23 cellular contexts compared by ENCODE assay signal in genomic region chr5:139148986-139149385, GRCh38. TPM values are rescaled to one million over a fixed set of nuclear protein-coding genes. Genes with fewer than 3 reads are reported as not detected.
DNase-seq lines count a peak whose midpoint lies in the region; ATAC-seq and TF ChIP-seq lines count a peak whose summit lies in the region.
"Had no signal": no experiment of that assay in that cellular context is flagged by ENCODE, and none has a peak within 500 bp of the region (broad histone marks: within the 10 kb centered on the region; RNA-seq: fewer than 3 reads in every experiment).

No MANE protein-coding gene starts in this region.

- H3K9ac ChIP-seq in adipocyte (ENCODE audit: low read length) (peak overlapping the region; percentile 37), muscle layer of colon (ENCODE audit: low read length) (no peak overlapping the region)

- no peaks in the 10 kb centered on the region for H3K27me3 ChIP-seq in adipocyte (replicated peaks; ENCODE audit: control insufficient read depth, insufficient read depth, low read length)
- no peaks in the 10 kb centered on the region for H3K27me3 ChIP-seq in muscle layer of colon (ENCODE audit: control insufficient read depth in 1 of 2, insufficient read depth in 2 of 2, low read length in 2 of 2)
- H3K27me3 ChIP-seq in upper lobe of left lung, result no peaks in the 10 kb centered on the region
- H3K27me3 ChIP-seq: heart right ventricle, pancreas, right atrium auricular region, spleen had no signal

- peak; percentile 35 for DNase-seq in DMS79 treated with DMSO at 0.1 percent for 48 hours (lab: John Stamatoyannopoulos, UW)
- no peak for DNase-seq in DMS79 (lab: John Stamatoyannopoulos, UW)
- DNase-seq in adipocyte (ENCODE audit: low read depth), result no peak
- DNase-seq in upper lobe of left lung, result no peak
- no peak for DNase-seq in GF-D8 (lab: John Stamatoyannopoulos, UW)
- DNase-seq: activated B cell treated with CpG ODN at 0.5 μM for 24 hours; activated CD4-positive, alpha-beta T cell treated with anti-CD3 and anti-CD28 coated beads, Interleukin-2, amount 50 U/mL, for 48 hours; activated effector memory CD4-positive, alpha-beta T cell treated with anti-CD3 and anti-CD28 coated beads, Interleukin-2, amount 50 U/mL, for 16 hours; activated naive CD8-positive, alpha-beta T cell treated with anti-CD3 and anti-CD28 coated beads, Interleukin-2, amount 50 U/mL, for 24 hours; effector CD8-positive, alpha-beta T cell; heart right ventricle; naive thymus-derived CD8-positive, alpha-beta T cell; NCI-H1092; NCI-H1930; spleen; stimulated activated CD4-positive, alpha-beta T cell treated with anti-CD3 and anti-CD28 coated beads, Interleukin-2, amount 100 ng/mL, for 48 hours had no signal

- WGBS in upper lobe of left lung, 2 donors, result 70 to 71% methylated on average over 5 of the region's 5 CpGs

- H3K36me3 ChIP-seq in adipocyte (ENCODE audit: control insufficient read depth, insufficient read depth, low read length, severe bottlenecking) (no peaks in the 10 kb centered on the region), muscle layer of colon (ENCODE audit: insufficient read depth, low read length) (no peaks in the 10 kb centered on the region), upper lobe of left lung (no peaks in the 10 kb centered on the region)
- H3K36me3 ChIP-seq: heart right ventricle, pancreas, right atrium auricular region, spleen, thoracic aorta had no signal

- no peak for TF ChIP-seq EP300 in upper lobe of left lung (IDR thresholded peaks at IDR 0.05)

- TF ChIP-seq CTCF in upper lobe of left lung (IDR thresholded peaks at IDR 0.05), result no peak

- peak overlapping the region; percentile 2 for H3K27ac ChIP-seq in muscle layer of colon (ENCODE audit: low read depth, low read length)
- peak overlapping the region in 3 of 4 donors; percentile 35 to 72 (median 58) for H3K27ac ChIP-seq in upper lobe of left lung

- TF ChIP-seq POLR2A in upper lobe of left lung (IDR thresholded peaks at IDR 0.05), result no peak

- H3K4me3 ChIP-seq in adipocyte (ENCODE audit: low read length) (no peak overlapping the region), muscle layer of colon (ENCODE audit: low read depth in 1 of 2, low read length in 2 of 2) (no peak overlapping the region), upper lobe of left lung (no peak overlapping the region)
- H3K4me3 ChIP-seq: GM12878, heart right ventricle, pancreas, right atrium auricular region, spleen, thoracic aorta had no signal

- ATAC-seq in upper lobe of left lung (ENCODE audit: low FRiP score in 2 of 2) (no peak), HG03442 (IDR thresholded peaks at IDR 0.05; ENCODE audit: unreplicated experiment) (no peak), GM21367 (IDR thresholded peaks at IDR 0.05; ENCODE audit: unreplicated experiment) (no peak)
- ATAC-seq: activated naive CD8-positive, alpha-beta T cell treated with anti-CD3 and anti-CD28 coated beads, Interleukin-2, amount 50 U/mL, for 24 hours; GM12878; naive thymus-derived CD8-positive, alpha-beta T cell had no signal

- H3K4me1 ChIP-seq in adipocyte (ENCODE audit: control insufficient read depth, insufficient read depth, low read length), result peaks cover 60% of the 10 kb centered on the region
- peaks cover 47% of the 10 kb centered on the region for H3K4me1 ChIP-seq in muscle layer of colon (ENCODE audit: insufficient read depth, low read length)
- peaks cover 39 to 50% (median 44%) of the 10 kb centered on the region in 4 donors for H3K4me1 ChIP-seq in upper lobe of left lung

- H3K9me3 ChIP-seq in adipocyte (ENCODE audit: control insufficient read depth, low read length) (no peaks in the 10 kb centered on the region), muscle layer of colon (ENCODE audit: low read length) (no peaks in the 10 kb centered on the region), upper lobe of left lung (no peaks in the 10 kb centered on the region)
- H3K9me3 ChIP-seq: heart right ventricle, pancreas, right atrium auricular region, spleen, thoracic aorta had no signal

RNA-seq across cellular contexts. Expression of gene SIL1, which starts 49.2 kb away (rescaled TPM):
- 10 to 100 TPM; 30.2 to 83.8 (median 51.2) TPM for total RNA-seq in upper lobe of left lung
